In genomic region chr12:93025145-93026103, GRCh38 we compare ENCODE assay signal across 8 cellular contexts.
DNase-seq lines count a peak whose midpoint lies in the region; ATAC-seq, FAIRE-seq and TF ChIP-seq lines count a peak whose summit lies in the region.

No MANE protein-coding gene starts in this region.

- TF ChIP-seq POLR2A in GM12892 (IDR thresholded peaks at IDR 0.05; ENCODE audit: low read depth, low read length) (no peak), ovary (IDR thresholded peaks at IDR 0.05) (no peak)

- WGBS in ovary, 3 donors = 76 to 86% (median 82%) methylated on average over 6 of the region's 6 CpGs

- no peaks in the 10 kb centered on the region for H4K20me1 ChIP-seq in PC-3 (ENCODE audit: low read length)

- H3K4me1 ChIP-seq in PC-3 (ENCODE audit: insufficient read depth, low read length) = peaks cover 6% of the 10 kb centered on the region
- H3K4me1 ChIP-seq in ovary (ENCODE audit: insufficient read depth) = peaks cover 7% of the 10 kb centered on the region

- H3K27ac ChIP-seq in HL-60 (replicated peaks) (no peak overlapping the region), PC-3 (ENCODE audit: low read length) (no peak overlapping the region), ovary (no peak overlapping the region)

- DNase-seq in AG08395 (ENCODE audit: low spot score) (peak; percentile 60), GM12892 (ENCODE audit: insufficient read length) (no peak), HL-60 (ENCODE audit: low read depth in 1 of 2, low spot score in 1 of 2) (peak; percentile 25 to 42), PC-3 (peak; percentile 72), fibroblast of pulmonary artery (ENCODE audit: low read depth) (peak; percentile 87), skeletal muscle cell (ENCODE audit: low read depth) (peak; percentile 26), DMS79 (lab: John Stamatoyannopoulos, UW) (no peak), ovary (no peak)

- intact Hi-C loops in PC-3 (cut with micrococcal nuclease) (loop anchor here (1.0 to 5.0 kb wide), 3 partner anchors 112 to 371 kb away; no protein-coding TSS in a partner anchor), ovary (cut with DNase I) (no loop called here)

- H3F3A ChIP-seq in PC-3 (ENCODE audit: low read length, unreplicated experiment) = no peaks in the 10 kb centered on the region

- H3K4me3 ChIP-seq in HL-60 (replicated peaks; ENCODE audit: insufficient read depth, low read length) = no peak overlapping the region
- no peak overlapping the region for H3K4me3 ChIP-seq in PC-3 (ENCODE audit: low read length)
- H3K4me3 ChIP-seq in fibroblast of pulmonary artery (replicated peaks; ENCODE audit: low read depth, low read length) = no peak overlapping the region
- no peak overlapping the region for H3K4me3 ChIP-seq in skeletal muscle cell (ENCODE audit: low read depth, low read length)
- H3K4me3 ChIP-seq in ovary = no peak overlapping the region

- POLR2A ChIA-PET in PC-3 (lab: Charles Lee; ENCODE audit: unreplicated experiment) = no interaction called here

- no peaks in the 10 kb centered on the region for H3K36me3 ChIP-seq in PC-3 (ENCODE audit: low read depth, low read length)
- no peaks in the 10 kb centered on the region for H3K36me3 ChIP-seq in ovary

- H3K27me3 ChIP-seq in HL-60 (ENCODE audit: insufficient read depth, poor library complexity, severe bottlenecking) (peaks cover 2% of the 10 kb centered on the region), PC-3 (ENCODE audit: low read length) (no peaks in the 10 kb centered on the region), ovary (no peaks in the 10 kb centered on the region)

- no peak for TF ChIP-seq EP300 in ovary (IDR thresholded peaks at IDR 0.05)

- H3K9ac ChIP-seq in PC-3 (ENCODE audit: low read length) = no peak overlapping the region

- CTCF ChIA-PET in PC-3 (lab: Charles Lee) = no interaction called here

- H3K79me2 ChIP-seq in PC-3 (ENCODE audit: low read length) = no peaks in the 10 kb centered on the region

- H3K9me2 ChIP-seq in PC-3 (replicated peaks; ENCODE audit: low read length) = no peaks in the 10 kb centered on the region

- FAIRE-seq in GM12892 (lab: Jason Lieb, UNC) = peak; percentile 85

- BruUV-seq in PC-3 (replicated peaks; lab: Mats Ljungman, UMichigan) = no TSS peak

- H3K4me2 ChIP-seq in PC-3 (ENCODE audit: low read length) = no peak overlapping the region

- no peaks in the 10 kb centered on the region for H3K9me3 ChIP-seq in PC-3 (ENCODE audit: low read length)
- no peaks in the 10 kb centered on the region for H3K9me3 ChIP-seq in ovary

- peak; percentile 15 for TF ChIP-seq CTCF in HL-60 (IDR thresholded peaks at IDR 0.05; ENCODE audit: insufficient read depth, low read length)
- peak; percentile 84 for TF ChIP-seq CTCF in PC-3 (conservative IDR thresholded peaks at IDR 0.05; ENCODE audit: low read depth, low read length)
- peak; percentile 74 for TF ChIP-seq CTCF in fibroblast of pulmonary artery (IDR thresholded peaks at IDR 0.05; ENCODE audit: low read length, missing control alignments)
- no peak for TF ChIP-seq CTCF in ovary (IDR thresholded peaks at IDR 0.05)

- no peak overlapping the region for H2AFZ ChIP-seq in PC-3 (ENCODE audit: low read length)

- peak; percentile 79 for ATAC-seq in PC-3

Comparison
In these comparisons a context has a peak if more than half of its experiments do, and no peak if none do; other contexts are left out.
1. DNase-seq: peak in AG08395 (single experiment), HL-60 (2 of 2), PC-3 (single experiment), fibroblast of pulmonary artery (single experiment) and skeletal muscle cell (single experiment); none in GM12892 (single experiment), DMS79 (single experiment) and ovary (0 of 5).
2. CTCF ChIP-seq: peak in HL-60 (single experiment), PC-3 (single experiment) and fibroblast of pulmonary artery (single experiment); none in ovary (0 of 3).